In genomic region chrX:46617906-46618305, GRCh38 we compare ENCODE assay signal across 19 cellular contexts.
"Had no signal": no experiment of that assay in that cellular context is flagged by ENCODE, and none has a peak within 500 bp of the region (broad histone marks: within the 10 kb centered on the region; RNA-seq: fewer than 3 reads in every experiment).

No MANE protein-coding gene starts in this region.

- H3K4me3 ChIP-seq: body of pancreas, lung, pancreas, sigmoid colon, transverse colon, uterus had no signal

- DNase-seq: activated CD4-positive, alpha-beta T cell treated with anti-CD3 and anti-CD28 coated beads for 48 hours; activated gamma-delta T cell; activated T-cell treated with anti-CD3 and anti-CD28 coated beads, Interleukin-2, amount 50 U/mL, for 1 hour; body of pancreas; effector memory CD8-positive, alpha-beta T cell; hypothalamus; natural killer cell; pancreas; SIG-M5; sigmoid colon; stimulated activated naive CD8-positive, alpha-beta T cell treated with anti-CD3 and anti-CD28 coated beads, Interleukin-15, Interleukin-2, amounts not matched to agents 100 U/mL and 50 U/mL, for 24 hours; substantia nigra; T-cell; transverse colon; uterus had no signal

- H3K4me1 ChIP-seq: body of pancreas, pancreas, sigmoid colon, transverse colon, uterus had no signal

- H3K27ac Mint-ChIP-seq: activated naive CD8-positive, alpha-beta T cell; effector memory CD8-positive, alpha-beta T cell; natural killer cell; T-cell had no signal

- H3K4me3 Mint-ChIP-seq: activated naive CD8-positive, alpha-beta T cell; effector memory CD8-positive, alpha-beta T cell; natural killer cell; T-cell had no signal

- H3K27ac ChIP-seq: body of pancreas, neutrophil, pancreas, sigmoid colon, transverse colon, uterus had no signal

- H3K27me3 ChIP-seq: body of pancreas, neutrophil, sigmoid colon, transverse colon, uterus had no signal

- H3K9me3 ChIP-seq: body of pancreas, neutrophil, pancreas, sigmoid colon, transverse colon, uterus had no signal

- H3K9me3 Mint-ChIP-seq: effector memory CD8-positive, alpha-beta T cell; natural killer cell had no signal

- H3K36me3 Mint-ChIP-seq: natural killer cell had no signal

- H3K36me3 ChIP-seq: neutrophil, pancreas, sigmoid colon, transverse colon, uterus had no signal

- H3K27me3 Mint-ChIP-seq: effector memory CD8-positive, alpha-beta T cell had no signal

- ATAC-seq: body of pancreas; effector memory CD8-positive, alpha-beta T cell; natural killer cell; pancreas; SK-N-SH treated with all-trans-retinoic acid at 6 μM for 48 hours; stimulated activated naive CD8-positive, alpha-beta T cell treated with anti-CD3 and anti-CD28 coated beads, Interleukin-15, Interleukin-2, amounts not matched to agents 100 U/mL and 50 U/mL, for 24 hours; T-cell had no signal
